In genomic region chr4:64326507-64326906, GRCh38 we compare ENCODE assay signal across 19 cellular contexts.
DNase-seq lines count a peak whose midpoint lies in the region; ATAC-seq and TF ChIP-seq lines count a peak whose summit lies in the region.
"Had no signal": no experiment of that assay in that cellular context is flagged by ENCODE, and none has a peak within 500 bp of the region (broad histone marks: within the 10 kb centered on the region; RNA-seq: fewer than 3 reads in every experiment).

No MANE protein-coding gene starts in this region.

- no peaks in the 10 kb centered on the region for H3K9me3 ChIP-seq in right atrium auricular region
- peaks cover 0 to 13% (median 0%) of the 10 kb centered on the region in 12 donors for H3K9me3 ChIP-seq in heart left ventricle
- peaks cover 10% of the 10 kb centered on the region for H3K9me3 ChIP-seq in left ventricle myocardium inferior (replicated peaks)
- H3K9me3 ChIP-seq in right cardiac atrium (ENCODE audit: control insufficient read depth, low read length), result no peaks in the 10 kb centered on the region
- H3K9me3 ChIP-seq: A549, Caco-2 had no signal

- H3K27me3 ChIP-seq in right atrium auricular region (no peaks in the 10 kb centered on the region), heart left ventricle (no peaks in the 10 kb centered on the region), left ventricle myocardium inferior (ENCODE audit: low read depth) (no peaks in the 10 kb centered on the region), right cardiac atrium (ENCODE audit: control insufficient read depth, insufficient read depth) (no peaks in the 10 kb centered on the region)
- H3K27me3 ChIP-seq: BLaER1 treated with 17β-estradiol and CSF1 and Interleukin-3, amounts not matched to agents 10 nM and 100 nM had no signal

- no peak for TF ChIP-seq POLR2A in heart left ventricle (IDR thresholded peaks at IDR 0.05)

- TF ChIP-seq CTCF in right atrium auricular region (IDR thresholded peaks at IDR 0.05) (no peak), heart left ventricle (IDR thresholded peaks at IDR 0.05) (no peak), left ventricle myocardium inferior (IDR thresholded peaks at IDR 0.05; ENCODE audit: borderline replicate concordance) (no peak)

- ATAC-seq in Right ventricle myocardium superior (ENCODE audit: poor library complexity), result peak; percentile 80
- ATAC-seq in heart left ventricle, result peak; percentile 57 to 76 (median 64)
- ATAC-seq in Right ventricle myocardium inferior, result no peak
- ATAC-seq in right cardiac atrium, result peak; percentile 44 to 74
- ATAC-seq: A549; CD8-positive, alpha-beta T cell had no signal

- H3K27ac ChIP-seq in right atrium auricular region, result no peak overlapping the region
- H3K27ac ChIP-seq in heart left ventricle, result no peak overlapping the region
- H3K27ac ChIP-seq in left ventricle myocardium inferior (replicated peaks), result peak overlapping the region; percentile 33
- no peak overlapping the region for H3K27ac ChIP-seq in right cardiac atrium (ENCODE audit: low read length)
- H3K27ac ChIP-seq in substantia nigra (ENCODE audit: low read depth, low read length, poor library complexity, severe bottlenecking), result no peak overlapping the region
- H3K27ac ChIP-seq: 22Rv1; A549; BLaER1 treated with 17β-estradiol and CSF1 and Interleukin-3, amounts not matched to agents 10 nM and 100 nM; C4-2B had no signal

- intact Hi-C loops in Right ventricle myocardium superior (cut with DNase I), result no loop called here
- intact Hi-C loops in heart left ventricle (cut with DNase I), result loop anchor here in 1 of 10 donors (2.0 kb wide), 1 partner anchor 68 kb away; no protein-coding TSS in a partner anchor
- intact Hi-C loops in Right ventricle myocardium inferior (cut with DNase I), result no loop called here
- intact Hi-C loops in left ventricle myocardium inferior (cut with micrococcal nuclease), result no loop called here
- intact Hi-C loops in right cardiac atrium (cut with DNase I), result no loop called here

- DNase-seq in Right ventricle myocardium superior (no peak), right atrium auricular region (ENCODE audit: low spot score) (no peak), heart left ventricle (no peak), Right ventricle myocardium inferior (ENCODE audit: missing footprints) (no peak), left ventricle myocardium inferior (no peak), right cardiac atrium (no peak), substantia nigra (lab: John Stamatoyannopoulos, UW) (no peak), T-helper 2 cell (no peak)
- DNase-seq: AML-193; Caco-2; Calu3; CD4-positive, alpha-beta T cell; CD8-positive, alpha-beta T cell; DMS79 treated with DMSO at 0.1 percent for 48 hours; GF-D8 had no signal

- H3K4me1 ChIP-seq in right atrium auricular region (no peaks in the 10 kb centered on the region), heart left ventricle (peaks cover 0 to 24% (median 3%) of the 10 kb centered on the region in 12 donors), left ventricle myocardium inferior (peaks cover 56% of the 10 kb centered on the region), right cardiac atrium (ENCODE audit: control insufficient read depth, insufficient read depth, low read length) (no peaks in the 10 kb centered on the region)
- H3K4me1 ChIP-seq: A549; BLaER1 treated with 17β-estradiol and CSF1 and Interleukin-3, amounts not matched to agents 10 nM and 100 nM; Caco-2 had no signal

- H3K4me3 ChIP-seq in right atrium auricular region, result no peak overlapping the region
- no peak overlapping the region for H3K4me3 ChIP-seq in heart left ventricle
- no peak overlapping the region for H3K4me3 ChIP-seq in left ventricle myocardium inferior
- no peak overlapping the region for H3K4me3 ChIP-seq in right cardiac atrium (ENCODE audit: low read length)
- H3K4me3 ChIP-seq: A549; BLaER1 treated with 17β-estradiol and CSF1 and Interleukin-3, amounts not matched to agents 10 nM and 100 nM had no signal

- H3K36me3 ChIP-seq in right atrium auricular region (peaks cover 8% of the 10 kb centered on the region), heart left ventricle (peaks cover 0 to 25% (median 2%) of the 10 kb centered on the region in 9 donors), left ventricle myocardium inferior (peaks cover 19% of the 10 kb centered on the region)
- H3K36me3 ChIP-seq: BLaER1 treated with 17β-estradiol and CSF1 and Interleukin-3, amounts not matched to agents 10 nM and 100 nM had no signal

- 59 to 66% (median 61%) methylated on average over 1 of the region's 1 CpG for WGBS in heart left ventricle, 4 donors
- WGBS in right cardiac atrium, result 75% methylated on average over 1 of the region's 1 CpG
